ENCODE assay signal across 8 cellular contexts in genomic region chr11:68004551-68005335, GRCh38. TPM values are rescaled to one million over a fixed set of nuclear protein-coding genes. Genes with fewer than 3 reads are reported as not detected.
A peak's percentile ranks its signal among the peaks of the same experiment; 100 is the strongest.
DNase-seq lines count a peak whose midpoint lies in the region; ATAC-seq and TF ChIP-seq lines count a peak whose summit lies in the region.

No MANE protein-coding gene starts in this region.

- H3K36me3 ChIP-seq in KMS-11 (ENCODE audit: insufficient read depth) = no peaks in the 10 kb centered on the region

- no peaks in the 10 kb centered on the region for H3K36me3 Mint-ChIP-seq in natural killer cell treated with Interleukin-12 subunit alpha and Interleukin-12 subunit beta and Interleukin-15 and Interleukin-18, amount 100 ng/mL, for 72 hours

- peak overlapping the region; percentile 60 for H2AFZ ChIP-seq in KMS-11 (ENCODE audit: low read depth)

- ATAC-seq in natural killer cell treated with Interleukin-12 subunit alpha and Interleukin-12 subunit beta and Interleukin-15 and Interleukin-18, amount 100 ng/mL, for 72 hours = no peak
- no peak for ATAC-seq in HG02981 (IDR thresholded peaks at IDR 0.05; ENCODE audit: unreplicated experiment)
- ATAC-seq in GM21526 (IDR thresholded peaks at IDR 0.05; ENCODE audit: low FRiP score, unreplicated experiment) = no peak

- H3K79me2 ChIP-seq in KMS-11 (ENCODE audit: insufficient read depth, low read depth) = no peaks in the 10 kb centered on the region

- no peak for DNase-seq in cardiac fibroblast (ENCODE audit: low read depth in 2 of 2)
- no peak for DNase-seq in natural killer cell treated with Interleukin-12 subunit alpha and Interleukin-12 subunit beta and Interleukin-15 and Interleukin-18, amount 100 ng/mL, for 72 hours (ENCODE audit: low spot score)
- DNase-seq in NCI-H1436 treated with DMSO at 0.1 percent for 48 hours (lab: John Stamatoyannopoulos, UW) = no peak
- no peak for DNase-seq in middle frontal gyrus (ENCODE audit: extremely low spot score, low spot score)

- no peak overlapping the region for H3K27ac Mint-ChIP-seq in natural killer cell treated with Interleukin-12 subunit alpha and Interleukin-12 subunit beta and Interleukin-15 and Interleukin-18, amount 100 ng/mL, for 72 hours

- H3K9me3 Mint-ChIP-seq in natural killer cell treated with Interleukin-12 subunit alpha and Interleukin-12 subunit beta and Interleukin-15 and Interleukin-18, amount 100 ng/mL, for 72 hours = no peaks in the 10 kb centered on the region

- peak overlapping the region; percentile 89 for H3K4me2 ChIP-seq in KMS-11

- H3K4me3 ChIP-seq in KMS-11 (IDR thresholded peaks at IDR 0.05; ENCODE audit: insufficient read depth, low read depth, low read length) (no peak overlapping the region), cardiac fibroblast (replicated peaks in 1 of 2; ENCODE audit: low read depth in 2 of 2, low read length in 2 of 2) (peak overlapping the region; percentile 64)

- peaks cover 74% of the 10 kb centered on the region for H3K4me1 ChIP-seq in KMS-11 (ENCODE audit: low read depth, poor library complexity, severe bottlenecking)

- peak overlapping the region; percentile 75 for H3K4me3 Mint-ChIP-seq in natural killer cell treated with Interleukin-12 subunit alpha and Interleukin-12 subunit beta and Interleukin-15 and Interleukin-18, amount 100 ng/mL, for 72 hours

- no peaks in the 10 kb centered on the region for H4K20me1 ChIP-seq in KMS-11 (ENCODE audit: insufficient read depth)

- H3K27me3 ChIP-seq in KMS-11 (ENCODE audit: insufficient read depth, low read depth) = no peaks in the 10 kb centered on the region

- H3K4me1 Mint-ChIP-seq in natural killer cell treated with Interleukin-12 subunit alpha and Interleukin-12 subunit beta and Interleukin-15 and Interleukin-18, amount 100 ng/mL, for 72 hours (ENCODE audit: low read depth in 2 of 2) = peaks cover 19 to 20% of the 10 kb centered on the region in 2 donors

- H3K9ac ChIP-seq in KMS-11 = peak overlapping the region; percentile 55; the same call in 1 of the 2 replicates

- TF ChIP-seq CTCF in C4-2B (conservative IDR thresholded peaks at IDR 0.05) = no peak
- TF ChIP-seq CTCF in KMS-11 (conservative IDR thresholded peaks at IDR 0.05; ENCODE audit: low read depth, low read length) = no peak
- TF ChIP-seq CTCF in cardiac fibroblast (IDR thresholded peaks at IDR 0.05; ENCODE audit: low read depth, low read length) = no peak

- H3K27ac ChIP-seq in C4-2B = peak overlapping the region; percentile 60; the same call in 1 of the 2 replicates
- peak overlapping the region; percentile 48; the same call in 1 of the 2 replicates for H3K27ac ChIP-seq in KMS-11

- H3K27me3 Mint-ChIP-seq in natural killer cell treated with Interleukin-12 subunit alpha and Interleukin-12 subunit beta and Interleukin-15 and Interleukin-18, amount 100 ng/mL, for 72 hours = no peaks in the 10 kb centered on the region

RNA-seq across cellular contexts. Expression of gene UNC93B1, which starts 0.8 kb away (rescaled TPM):
- 10 to 100 TPM; 13.5 to 13.6 TPM for total RNA-seq in natural killer cell treated with Interleukin-12 subunit alpha and Interleukin-12 subunit beta and Interleukin-15 and Interleukin-18, amount 100 ng/mL, for 72 hours

RNA-seq across cellular contexts. Expression of gene ALDH3B1, which starts 5.4 kb away (rescaled TPM):
- total RNA-seq in natural killer cell treated with Interleukin-12 subunit alpha and Interleukin-12 subunit beta and Interleukin-15 and Interleukin-18, amount 100 ng/mL, for 72 hours = under 1 TPM; 0.25 to 0.98 TPM

RNA-seq across cellular contexts. Expression of gene NDUFS8, which starts 25.7 kb away (rescaled TPM):
- total RNA-seq in natural killer cell treated with Interleukin-12 subunit alpha and Interleukin-12 subunit beta and Interleukin-15 and Interleukin-18, amount 100 ng/mL, for 72 hours = 100 to 1,000 TPM; 124 to 143 TPM

RNA-seq across cellular contexts. Expression of gene TCIRG1, which starts 34.1 kb away (rescaled TPM):
- 100 to 1,000 TPM; 354 to 380 TPM for total RNA-seq in natural killer cell treated with Interleukin-12 subunit alpha and Interleukin-12 subunit beta and Interleukin-15 and Interleukin-18, amount 100 ng/mL, for 72 hours
